ENCODE assay signal across 26 cellular contexts in the genomic region with DNA sequence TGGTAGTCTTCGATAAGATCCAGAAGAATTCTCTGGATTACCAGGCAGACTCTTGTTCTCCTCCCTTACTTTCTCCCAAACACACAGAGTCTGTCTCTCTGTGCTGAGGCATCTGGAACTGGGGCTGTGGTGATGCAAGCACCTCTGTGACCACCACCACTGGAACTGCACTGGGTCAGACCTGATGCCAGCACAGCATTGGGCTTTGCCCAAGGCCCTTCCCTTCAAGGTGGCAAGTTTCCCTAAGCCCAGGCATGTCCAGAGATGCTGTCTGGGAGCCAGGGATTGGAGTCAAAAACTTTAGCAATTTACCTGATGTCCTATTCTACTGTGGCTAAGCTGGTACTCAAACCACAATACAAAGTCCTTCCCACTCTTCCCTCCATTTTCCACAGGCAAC. TPM values are rescaled to one million over a fixed set of nuclear protein-coding genes. Genes with fewer than 3 reads are reported as not detected.
"Had no signal": no experiment of that assay in that cellular context is flagged by ENCODE, and none has a peak within 500 bp of the region (broad histone marks: within the 10 kb centered on the region; RNA-seq: fewer than 3 reads in every experiment).

No MANE protein-coding gene starts in this region.

- H3K27me3 ChIP-seq: heart left ventricle, neutrophil, sigmoid colon, thyroid gland, upper lobe of left lung, uterus had no signal

- H3K4me1 ChIP-seq: uterus had no signal

- H3K27ac Mint-ChIP-seq: endodermal cell, nephron progenitor cell had no signal

- H3K4me3 Mint-ChIP-seq: endodermal cell; naive thymus-derived CD4-positive, alpha-beta T cell; nephron progenitor cell had no signal

- H3K36me3 ChIP-seq: heart left ventricle, neutrophil, sigmoid colon, thyroid gland, upper lobe of left lung, uterus had no signal

- DNase-seq: effector CD4-positive, alpha-beta T cell; endodermal cell; heart left ventricle; left colon; left ventricle myocardium superior; mesendoderm; naive thymus-derived CD4-positive, alpha-beta T cell; nephron progenitor cell; sigmoid colon; small intestine; stimulated activated CD4-positive, alpha-beta T cell treated with anti-CD3 and anti-CD28 coated beads, Interleukin-12 subunit alpha, Interleukin-12 subunit beta, amount 100 ng/mL, for 4 hours; stimulated activated naive CD4-positive, alpha-beta T cell treated with Interleukin-2 at 50 U/mL for 16 hours; upper lobe of left lung; uterus had no signal

- H3K9me3 ChIP-seq: neutrophil, sigmoid colon, thyroid gland, upper lobe of left lung, uterus had no signal

- ATAC-seq: heart left ventricle; left colon; left ventricle myocardium superior; naive thymus-derived CD4-positive, alpha-beta T cell had no signal

- H3K4me3 ChIP-seq: heart left ventricle, lung, sigmoid colon, thyroid gland, upper lobe of left lung, uterus had no signal

- H3K27ac ChIP-seq: heart left ventricle, neutrophil, sigmoid colon, thyroid gland, upper lobe of left lung, uterus had no signal

- H3K4me1 Mint-ChIP-seq: endodermal cell had no signal

RNA-seq across cellular contexts. Expression of a gene that starts 14.6 kb away (rescaled TPM):
- total RNA-seq: dermis microvascular lymphatic vessel endothelial cell; endodermal cell; endothelial cell of umbilical vein; fibroblast of lung; frontal cortex; glomerular endothelial cell; heart left ventricle; kidney epithelial cell; left colon; left ventricle myocardium superior; lung; mononuclear cell; naive thymus-derived CD4-positive, alpha-beta T cell; osteoblast; pulmonary artery endothelial cell; sigmoid colon; upper lobe of left lung; uterus had no signal
- polyA plus RNA-seq: endothelial cell of umbilical vein; fibroblast of lung; heart left ventricle; lung; naive thymus-derived CD4-positive, alpha-beta T cell; sigmoid colon; small intestine had no signal
